18 cellular contexts compared by ENCODE assay signal in genomic region chr4:161828061-161828460, GRCh38.
DNase-seq lines count a peak whose midpoint lies in the region; ATAC-seq, FAIRE-seq and TF ChIP-seq lines count a peak whose summit lies in the region.
"Had no signal": no experiment of that assay in that cellular context is flagged by ENCODE, and none has a peak within 500 bp of the region (broad histone marks: within the 10 kb centered on the region; RNA-seq: fewer than 3 reads in every experiment).

No MANE protein-coding gene starts in this region.

- no peak overlapping the region for H3K4me3 Mint-ChIP-seq in astrocyte (ENCODE audit: unreplicated experiment)
- no peak overlapping the region for H3K4me3 Mint-ChIP-seq in stimulated activated effector memory CD8-positive, alpha-beta T cell treated with anti-CD3 and anti-CD28 coated beads, Interleukin-12 subunit alpha, Interleukin-12 subunit beta, amount 100 ng/mL, for 72 hours

- no peaks in the 10 kb centered on the region for H3K79me2 ChIP-seq in astrocyte (ENCODE audit: insufficient read depth, low read length)

- ATAC-seq in GM18511 (IDR thresholded peaks at IDR 0.05; ENCODE audit: unreplicated experiment) (peak; percentile 82), HG03342 (IDR thresholded peaks at IDR 0.05; ENCODE audit: unreplicated experiment) (peak; percentile 70), GM21737 (IDR thresholded peaks at IDR 0.05; ENCODE audit: unreplicated experiment) (no peak)
- no peak for ATAC-seq in stimulated activated effector memory CD8-positive, alpha-beta T cell treated with anti-CD3 and anti-CD28 coated beads, Interleukin-12 subunit alpha, Interleukin-12 subunit beta, amount 100 ng/mL, for 72 hours

- H3K27me3 ChIP-seq in astrocyte (ENCODE audit: insufficient read depth, low read length): no peaks in the 10 kb centered on the region

- no peak for FAIRE-seq in astrocyte (lab: Jason Lieb, UNC)
- FAIRE-seq: colon, HTR-8/SVneo had no signal

- no peaks in the 10 kb centered on the region for H4K20me1 ChIP-seq in astrocyte (ENCODE audit: insufficient read depth, low read length)

- no peak overlapping the region for H3K27ac ChIP-seq in astrocyte (ENCODE audit: low read depth, low read length)
- H3K27ac ChIP-seq: epithelial cell of prostate, RWPE1 had no signal

- no peak overlapping the region for H3K4me3 ChIP-seq in astrocyte (ENCODE audit: insufficient read depth, low read depth, low read length)

- peak overlapping the region; percentile 66 for H3K4me2 ChIP-seq in astrocyte (ENCODE audit: low read length)

- peaks cover 5% of the 10 kb centered on the region for H3K9me3 ChIP-seq in astrocyte (ENCODE audit: insufficient read depth, low read depth, low read length)

- H3K36me3 ChIP-seq in astrocyte (ENCODE audit: insufficient read depth, low read length): no peaks in the 10 kb centered on the region

- DNase-seq in astrocyte (ENCODE audit: low read depth) (peak; percentile 1), renal cortical epithelial cell (ENCODE audit: low read depth) (peak; percentile 4), NCI-H1694 (lab: John Stamatoyannopoulos, UW) (no peak)
- no peak for DNase-seq in stimulated activated effector memory CD8-positive, alpha-beta T cell treated with anti-CD3 and anti-CD28 coated beads, Interleukin-12 subunit alpha, Interleukin-12 subunit beta, amount 100 ng/mL, for 72 hours (ENCODE audit: low spot score in 2 of 2)
- DNase-seq: activated effector memory CD4-positive, alpha-beta T cell treated with Interleukin-2 at 50 U/mL for 16 hours; amygdala; C1 segment of cervical spinal cord; DMS79; MV-4-11; NCI-H748 treated with DMSO at 0.1 percent for 48 hours; substantia nigra had no signal

- peak overlapping the region; percentile 9 for H3K27ac Mint-ChIP-seq in astrocyte (ENCODE audit: unreplicated experiment)
- H3K27ac Mint-ChIP-seq in stimulated activated effector memory CD8-positive, alpha-beta T cell treated with anti-CD3 and anti-CD28 coated beads, Interleukin-12 subunit alpha, Interleukin-12 subunit beta, amount 100 ng/mL, for 72 hours: no peak overlapping the region

- peaks cover 4% of the 10 kb centered on the region for H3K4me1 Mint-ChIP-seq in astrocyte (ENCODE audit: low read depth, unreplicated experiment)
- no peaks in the 10 kb centered on the region for H3K4me1 Mint-ChIP-seq in stimulated activated effector memory CD8-positive, alpha-beta T cell treated with anti-CD3 and anti-CD28 coated beads, Interleukin-12 subunit alpha, Interleukin-12 subunit beta, amount 100 ng/mL, for 72 hours

- peaks cover 1% of the 10 kb centered on the region for H3K9me3 Mint-ChIP-seq in astrocyte (ENCODE audit: unreplicated experiment)
- H3K9me3 Mint-ChIP-seq in stimulated activated effector memory CD8-positive, alpha-beta T cell treated with anti-CD3 and anti-CD28 coated beads, Interleukin-12 subunit alpha, Interleukin-12 subunit beta, amount 100 ng/mL, for 72 hours: peaks cover 11% of the 10 kb centered on the region

- no peaks in the 10 kb centered on the region for H3K27me3 Mint-ChIP-seq in astrocyte (ENCODE audit: low read depth, unreplicated experiment)

- peak overlapping the region; percentile 51 for H2AFZ ChIP-seq in astrocyte (ENCODE audit: low read depth, low read length)

- no peaks in the 10 kb centered on the region for H3K36me3 Mint-ChIP-seq in astrocyte (ENCODE audit: low read depth, unreplicated experiment)
- no peaks in the 10 kb centered on the region for H3K36me3 Mint-ChIP-seq in stimulated activated effector memory CD8-positive, alpha-beta T cell treated with anti-CD3 and anti-CD28 coated beads, Interleukin-12 subunit alpha, Interleukin-12 subunit beta, amount 100 ng/mL, for 72 hours

- H3K4me1 ChIP-seq in astrocyte (ENCODE audit: insufficient read depth, low read length): no peaks in the 10 kb centered on the region

- H3K9ac ChIP-seq in astrocyte (ENCODE audit: low read length): no peak overlapping the region

- TF ChIP-seq CTCF in astrocyte (IDR thresholded peaks at IDR 0.05; ENCODE audit: insufficient read depth, low read depth, low read length): no peak

Comparison
In these comparisons a context has a peak if more than half of its experiments do, and no peak if none do; other contexts are left out.
1. ATAC-seq: peak in GM18511 (single experiment) and HG03342 (single experiment); none in stimulated activated effector memory CD8-positive, alpha-beta T cell treated with anti-CD3 and anti-CD28 coated beads, Interleukin-12 subunit alpha, Interleukin-12 subunit beta, amount 100 ng/mL, for 72 hours (single experiment) and GM21737 (single experiment).
2. DNase-seq: peak in astrocyte (single experiment) and renal cortical epithelial cell (single experiment); none in stimulated activated effector memory CD8-positive, alpha-beta T cell treated with anti-CD3 and anti-CD28 coated beads, Interleukin-12 subunit alpha, Interleukin-12 subunit beta, amount 100 ng/mL, for 72 hours (0 of 2) and NCI-H1694 (single experiment).